Comparison of ENCODE assay signal across 9 cellular contexts in the genomic region with DNA sequence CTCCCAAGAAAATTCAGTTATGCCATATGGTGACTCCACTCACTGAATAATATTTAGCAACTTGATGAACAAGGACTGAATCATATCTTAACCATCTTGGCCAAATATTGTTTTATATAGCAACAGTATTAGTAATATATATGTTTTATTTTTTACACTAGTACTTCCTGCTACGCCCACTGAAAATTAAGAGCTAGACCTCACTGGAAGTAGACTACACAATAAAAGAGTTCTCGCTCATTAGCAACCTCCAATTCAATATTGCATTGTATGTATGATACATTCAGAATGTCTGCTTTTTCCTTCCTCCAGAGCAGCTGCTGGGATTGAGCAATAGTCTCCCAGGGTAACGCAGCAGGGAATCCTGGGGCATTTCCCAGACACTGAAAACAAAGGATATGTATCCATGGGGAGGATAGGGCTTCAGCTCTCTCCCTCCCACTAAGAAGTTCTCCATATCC. TPM values are rescaled to one million over a fixed set of nuclear protein-coding genes. Genes with fewer than 3 reads are reported as not detected.
DNase-seq lines count a peak whose midpoint lies in the region; ATAC-seq and TF ChIP-seq lines count a peak whose summit lies in the region.
"Had no signal": no experiment of that assay in that cellular context is flagged by ENCODE, and none has a peak within 500 bp of the region (broad histone marks: within the 10 kb centered on the region; RNA-seq: fewer than 3 reads in every experiment).

No MANE protein-coding gene starts in this region.

- no peaks in the 10 kb centered on the region for H3K27me3 ChIP-seq in right cardiac atrium (ENCODE audit: control insufficient read depth, insufficient read depth)

- H3K4me3 Mint-ChIP-seq in activated naive CD8-positive, alpha-beta T cell treated with anti-CD3 and anti-CD28 coated beads, Interleukin-2, amount 50 U/mL, for 24 hours = no peak overlapping the region
- H3K4me3 Mint-ChIP-seq: memory B cell had no signal

- H3K4me3 ChIP-seq in right cardiac atrium (ENCODE audit: low read length) = no peak overlapping the region

- intact Hi-C loops in Right ventricle myocardium inferior (cut with DNase I) (no loop called here), cardiac septum (cut with DNase I) (no loop called here), right cardiac atrium (cut with DNase I) (no loop called here)

- ATAC-seq in Right ventricle myocardium inferior (peak; percentile 94), right cardiac atrium (peak; percentile 81 to 88), HG03378 (IDR thresholded peaks at IDR 0.05; ENCODE audit: unreplicated experiment) (no peak), GM21737 (IDR thresholded peaks at IDR 0.05; ENCODE audit: unreplicated experiment) (no peak)
- peak; percentile 12 for ATAC-seq in activated naive CD8-positive, alpha-beta T cell treated with anti-CD3 and anti-CD28 coated beads, Interleukin-2, amount 50 U/mL, for 24 hours

- no peak overlapping the region for H3K27ac Mint-ChIP-seq in activated naive CD8-positive, alpha-beta T cell treated with anti-CD3 and anti-CD28 coated beads, Interleukin-2, amount 50 U/mL, for 24 hours
- H3K27ac Mint-ChIP-seq: memory B cell had no signal

- DNase-seq in Right ventricle myocardium inferior (ENCODE audit: missing footprints) (no peak), cardiac septum (ENCODE audit: low spot score) (no peak), right cardiac atrium (peak in 2 of 3 donors; percentile 38 to 58), NCI-H1105 (lab: John Stamatoyannopoulos, UW) (no peak), erythroblast (lab: John Stamatoyannopoulos, UW) (no peak)
- DNase-seq in activated naive CD8-positive, alpha-beta T cell treated with anti-CD3 and anti-CD28 coated beads, Interleukin-2, amount 50 U/mL, for 24 hours = no peak

- WGBS in right cardiac atrium = 49% methylated on average over 3 of the region's 3 CpGs

- no peak for TF ChIP-seq POLR2A in erythroblast (IDR thresholded peaks at IDR 0.05; ENCODE audit: low read length)

- H3K4me1 Mint-ChIP-seq in activated naive CD8-positive, alpha-beta T cell treated with anti-CD3 and anti-CD28 coated beads, Interleukin-2, amount 50 U/mL, for 24 hours = peaks cover 38% of the 10 kb centered on the region
- H3K4me1 Mint-ChIP-seq: memory B cell had no signal

- H3K4me1 ChIP-seq in right cardiac atrium (ENCODE audit: control insufficient read depth, insufficient read depth, low read length) = no peaks in the 10 kb centered on the region

- no peak overlapping the region for H3K27ac ChIP-seq in right cardiac atrium (ENCODE audit: low read length)

- H3K9me3 ChIP-seq in right cardiac atrium (ENCODE audit: control insufficient read depth, low read length) = no peaks in the 10 kb centered on the region

- H3K36me3 Mint-ChIP-seq in activated naive CD8-positive, alpha-beta T cell treated with anti-CD3 and anti-CD28 coated beads, Interleukin-2, amount 50 U/mL, for 24 hours (ENCODE audit: low read depth) = peaks cover 2% of the 10 kb centered on the region
- H3K36me3 Mint-ChIP-seq: memory B cell had no signal

- no peaks in the 10 kb centered on the region for H3K9me3 Mint-ChIP-seq in activated naive CD8-positive, alpha-beta T cell treated with anti-CD3 and anti-CD28 coated beads, Interleukin-2, amount 50 U/mL, for 24 hours

- H3K27me3 Mint-ChIP-seq in activated naive CD8-positive, alpha-beta T cell treated with anti-CD3 and anti-CD28 coated beads, Interleukin-2, amount 50 U/mL, for 24 hours = peaks cover 16% of the 10 kb centered on the region

RNA-seq across cellular contexts. Expression of gene TRIB2, which starts 14.0 kb away (rescaled TPM):
- total RNA-seq in Right ventricle myocardium inferior (33.4 TPM), cardiac septum (49.9 TPM), right cardiac atrium (10 to 100 TPM; 24.7 to 32.2 (median 28.2) TPM)
- 25.3 TPM for polyA plus RNA-seq in right cardiac atrium

Comparison
In these comparisons a context has a peak if more than half of its experiments do, and no peak if none do; other contexts are left out.
1. DNase-seq: peak in right cardiac atrium (2 of 3); none in Right ventricle myocardium inferior (single experiment), cardiac septum (single experiment), activated naive CD8-positive, alpha-beta T cell treated with anti-CD3 and anti-CD28 coated beads, Interleukin-2, amount 50 U/mL, for 24 hours (single experiment), NCI-H1105 (single experiment) and erythroblast (0 of 2).
2. ATAC-seq: peak in Right ventricle myocardium inferior (single experiment), activated naive CD8-positive, alpha-beta T cell treated with anti-CD3 and anti-CD28 coated beads, Interleukin-2, amount 50 U/mL, for 24 hours (single experiment) and right cardiac atrium (2 of 2); none in HG03378 (single experiment) and GM21737 (single experiment).